2 cellular contexts compared by ENCODE assay signal in genomic region chr15:62250978-62251377, GRCh38.
TF ChIP-seq lines count a peak whose summit lies in the region.

No MANE protein-coding gene starts in this region.

TF ChIP-seq in HepG2, 621 proteins besides CTCF, POLR2A, EP300 and RAD21:
- TF ChIP-seq ZNF747 (CRISPR knock-in tag; IDR thresholded peaks at IDR 0.05; ENCODE audit: borderline replicate concordance) (no peak), ZNF567 (CRISPR knock-in tag; IDR thresholded peaks at IDR 0.05; ENCODE audit: borderline replicate concordance) (no peak), ZNF780A (CRISPR knock-in tag; IDR thresholded peaks at IDR 0.05) (no peak), FOXA1 (IDR thresholded peaks at IDR 0.05) (no peak), FOXA1 (CRISPR knock-in tag; IDR thresholded peaks at IDR 0.05) (0 out of 2 replicates have a peak, but pooled peaks have one; percentile 27), PRMT3 (CRISPR knock-in tag; IDR thresholded peaks at IDR 0.05; ENCODE audit: borderline replicate concordance, low read depth) (no peak), HNF4A (CRISPR knock-in tag; IDR thresholded peaks at IDR 0.05) (peak; percentile 47; the same call in 1 of the 2 replicates), FOXA3 (CRISPR knock-in tag; IDR thresholded peaks at IDR 0.05) (no peak), ZMAT3 (CRISPR knock-in tag; conservative IDR thresholded peaks at IDR 0.05) (no peak), CCDC6 (CRISPR knock-in tag; IDR thresholded peaks at IDR 0.05) (no peak)

TF ChIP-seq in H1, 55 proteins besides CTCF, POLR2A, EP300 and RAD21:
- TF ChIP-seq TAF1 (IDR thresholded peaks at IDR 0.05; ENCODE audit: low read depth, low read length) (no peak), CBX8 (IDR thresholded peaks at IDR 0.05; ENCODE audit: borderline replicate concordance, low read depth, low read length) (no peak), SRF (IDR thresholded peaks at IDR 0.05; ENCODE audit: low read depth, low read length) (no peak), BCL11A (IDR thresholded peaks at IDR 0.05; ENCODE audit: low read depth in 2 of 2, low read length in 2 of 2) (no peak), E2F6 (IDR thresholded peaks at IDR 0.05) (no peak), MAFK (IDR thresholded peaks at IDR 0.05; ENCODE audit: low read depth, low read length) (no peak), MAX (IDR thresholded peaks at IDR 0.05) (no peak), USF2 (IDR thresholded peaks at IDR 0.05; ENCODE audit: low read length) (no peak), TEAD4 (IDR thresholded peaks at IDR 0.05; ENCODE audit: low read depth, low read length) (no peak), SAP30 (IDR thresholded peaks at IDR 0.05; ENCODE audit: insufficient read depth, insufficient replicate concordance, low read length) (no peak), CTBP2 (IDR thresholded peaks at IDR 0.05; ENCODE audit: borderline replicate concordance, insufficient read depth, insufficient read length, low read length) (no peak), KDM1A (IDR thresholded peaks at IDR 0.05; ENCODE audit: borderline replicate concordance, low read length) (no peak), SUZ12 (IDR thresholded peaks at IDR 0.05; ENCODE audit: low read length) (no peak)
